ENCODE assay signal across 1 cellular context in the genomic region with DNA sequence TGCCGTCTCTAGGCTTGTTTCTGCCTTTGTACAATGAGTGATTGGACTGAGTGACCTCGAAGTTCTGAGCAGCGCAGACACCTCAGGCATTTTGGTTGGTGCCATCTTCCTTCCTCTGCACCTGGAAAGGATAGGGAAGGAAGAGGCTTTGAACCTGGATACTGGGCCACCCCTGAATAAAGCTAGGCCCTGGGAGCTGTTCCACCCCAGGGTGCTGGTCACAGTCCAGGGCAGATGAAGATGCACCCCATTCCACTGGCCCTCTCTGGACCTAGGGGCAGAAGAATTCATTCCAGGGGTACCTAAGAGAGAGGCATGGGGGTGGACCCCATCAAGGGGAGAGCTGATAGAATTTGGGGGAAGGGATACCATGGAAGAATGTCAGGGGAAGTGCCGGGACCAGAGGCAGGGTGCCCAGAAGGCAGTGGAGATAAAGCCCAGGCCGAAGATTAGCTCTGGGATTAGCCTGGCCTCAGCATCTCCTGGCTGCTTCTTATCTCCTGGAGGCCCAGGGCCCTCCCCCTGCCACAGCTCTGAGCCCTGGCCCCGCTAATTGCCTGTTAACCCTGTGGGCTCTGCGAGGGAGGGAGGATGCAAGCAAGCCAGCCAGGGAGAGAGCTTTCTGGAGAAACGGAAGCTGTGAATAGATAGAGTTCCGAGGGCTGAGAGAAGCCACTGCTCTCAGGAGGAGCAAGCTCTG.
TF ChIP-seq lines count a peak whose summit lies in the region.

No MANE protein-coding gene starts in this region.

TF ChIP-seq in GM23338, 12 proteins besides CTCF, POLR2A, EP300 and RAD21:
- TF ChIP-seq NANOG (IDR thresholded peaks at IDR 0.05; ENCODE audit: borderline replicate concordance) (no peak), POLR2AphosphoS5 (IDR thresholded peaks at IDR 0.05; ENCODE audit: low read depth) (no peak), CREB1 (CRISPR knock-in tag; IDR thresholded peaks at IDR 0.05; ENCODE audit: low read depth) (no peak), EZH2 (IDR thresholded peaks at IDR 0.05; ENCODE audit: low read depth, unreplicated experiment) (no peak), EZH2phosphoT487 (IDR thresholded peaks at IDR 0.05; ENCODE audit: unreplicated experiment) (no peak), JUNB (IDR thresholded peaks at IDR 0.05; ENCODE audit: unreplicated experiment) (no peak), ZNF114 (CRISPR knock-in tag; IDR thresholded peaks at IDR 0.05) (no peak), STAT1 (IDR thresholded peaks at IDR 0.05; ENCODE audit: unreplicated experiment) (no peak), ZNF331 (CRISPR knock-in tag; IDR thresholded peaks at IDR 0.05; ENCODE audit: low read depth) (no peak)
- TF ChIP-seq, protein P1, sequence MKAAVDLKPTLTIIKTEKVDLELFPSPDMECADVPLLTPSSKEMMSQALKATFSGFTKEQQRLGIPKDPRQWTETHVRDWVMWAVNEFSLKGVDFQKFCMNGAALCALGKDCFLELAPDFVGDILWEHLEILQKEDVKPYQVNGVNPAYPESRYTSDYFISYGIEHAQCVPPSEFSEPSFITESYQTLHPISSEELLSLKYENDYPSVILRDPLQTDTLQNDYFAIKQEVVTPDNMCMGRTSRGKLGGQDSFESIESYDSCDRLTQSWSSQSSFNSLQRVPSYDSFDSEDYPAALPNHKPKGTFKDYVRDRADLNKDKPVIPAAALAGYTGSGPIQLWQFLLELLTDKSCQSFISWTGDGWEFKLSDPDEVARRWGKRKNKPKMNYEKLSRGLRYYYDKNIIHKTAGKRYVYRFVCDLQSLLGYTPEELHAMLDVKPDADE (IDR thresholded peaks at IDR 0.05): no peak
- TF ChIP-seq, protein P2, sequence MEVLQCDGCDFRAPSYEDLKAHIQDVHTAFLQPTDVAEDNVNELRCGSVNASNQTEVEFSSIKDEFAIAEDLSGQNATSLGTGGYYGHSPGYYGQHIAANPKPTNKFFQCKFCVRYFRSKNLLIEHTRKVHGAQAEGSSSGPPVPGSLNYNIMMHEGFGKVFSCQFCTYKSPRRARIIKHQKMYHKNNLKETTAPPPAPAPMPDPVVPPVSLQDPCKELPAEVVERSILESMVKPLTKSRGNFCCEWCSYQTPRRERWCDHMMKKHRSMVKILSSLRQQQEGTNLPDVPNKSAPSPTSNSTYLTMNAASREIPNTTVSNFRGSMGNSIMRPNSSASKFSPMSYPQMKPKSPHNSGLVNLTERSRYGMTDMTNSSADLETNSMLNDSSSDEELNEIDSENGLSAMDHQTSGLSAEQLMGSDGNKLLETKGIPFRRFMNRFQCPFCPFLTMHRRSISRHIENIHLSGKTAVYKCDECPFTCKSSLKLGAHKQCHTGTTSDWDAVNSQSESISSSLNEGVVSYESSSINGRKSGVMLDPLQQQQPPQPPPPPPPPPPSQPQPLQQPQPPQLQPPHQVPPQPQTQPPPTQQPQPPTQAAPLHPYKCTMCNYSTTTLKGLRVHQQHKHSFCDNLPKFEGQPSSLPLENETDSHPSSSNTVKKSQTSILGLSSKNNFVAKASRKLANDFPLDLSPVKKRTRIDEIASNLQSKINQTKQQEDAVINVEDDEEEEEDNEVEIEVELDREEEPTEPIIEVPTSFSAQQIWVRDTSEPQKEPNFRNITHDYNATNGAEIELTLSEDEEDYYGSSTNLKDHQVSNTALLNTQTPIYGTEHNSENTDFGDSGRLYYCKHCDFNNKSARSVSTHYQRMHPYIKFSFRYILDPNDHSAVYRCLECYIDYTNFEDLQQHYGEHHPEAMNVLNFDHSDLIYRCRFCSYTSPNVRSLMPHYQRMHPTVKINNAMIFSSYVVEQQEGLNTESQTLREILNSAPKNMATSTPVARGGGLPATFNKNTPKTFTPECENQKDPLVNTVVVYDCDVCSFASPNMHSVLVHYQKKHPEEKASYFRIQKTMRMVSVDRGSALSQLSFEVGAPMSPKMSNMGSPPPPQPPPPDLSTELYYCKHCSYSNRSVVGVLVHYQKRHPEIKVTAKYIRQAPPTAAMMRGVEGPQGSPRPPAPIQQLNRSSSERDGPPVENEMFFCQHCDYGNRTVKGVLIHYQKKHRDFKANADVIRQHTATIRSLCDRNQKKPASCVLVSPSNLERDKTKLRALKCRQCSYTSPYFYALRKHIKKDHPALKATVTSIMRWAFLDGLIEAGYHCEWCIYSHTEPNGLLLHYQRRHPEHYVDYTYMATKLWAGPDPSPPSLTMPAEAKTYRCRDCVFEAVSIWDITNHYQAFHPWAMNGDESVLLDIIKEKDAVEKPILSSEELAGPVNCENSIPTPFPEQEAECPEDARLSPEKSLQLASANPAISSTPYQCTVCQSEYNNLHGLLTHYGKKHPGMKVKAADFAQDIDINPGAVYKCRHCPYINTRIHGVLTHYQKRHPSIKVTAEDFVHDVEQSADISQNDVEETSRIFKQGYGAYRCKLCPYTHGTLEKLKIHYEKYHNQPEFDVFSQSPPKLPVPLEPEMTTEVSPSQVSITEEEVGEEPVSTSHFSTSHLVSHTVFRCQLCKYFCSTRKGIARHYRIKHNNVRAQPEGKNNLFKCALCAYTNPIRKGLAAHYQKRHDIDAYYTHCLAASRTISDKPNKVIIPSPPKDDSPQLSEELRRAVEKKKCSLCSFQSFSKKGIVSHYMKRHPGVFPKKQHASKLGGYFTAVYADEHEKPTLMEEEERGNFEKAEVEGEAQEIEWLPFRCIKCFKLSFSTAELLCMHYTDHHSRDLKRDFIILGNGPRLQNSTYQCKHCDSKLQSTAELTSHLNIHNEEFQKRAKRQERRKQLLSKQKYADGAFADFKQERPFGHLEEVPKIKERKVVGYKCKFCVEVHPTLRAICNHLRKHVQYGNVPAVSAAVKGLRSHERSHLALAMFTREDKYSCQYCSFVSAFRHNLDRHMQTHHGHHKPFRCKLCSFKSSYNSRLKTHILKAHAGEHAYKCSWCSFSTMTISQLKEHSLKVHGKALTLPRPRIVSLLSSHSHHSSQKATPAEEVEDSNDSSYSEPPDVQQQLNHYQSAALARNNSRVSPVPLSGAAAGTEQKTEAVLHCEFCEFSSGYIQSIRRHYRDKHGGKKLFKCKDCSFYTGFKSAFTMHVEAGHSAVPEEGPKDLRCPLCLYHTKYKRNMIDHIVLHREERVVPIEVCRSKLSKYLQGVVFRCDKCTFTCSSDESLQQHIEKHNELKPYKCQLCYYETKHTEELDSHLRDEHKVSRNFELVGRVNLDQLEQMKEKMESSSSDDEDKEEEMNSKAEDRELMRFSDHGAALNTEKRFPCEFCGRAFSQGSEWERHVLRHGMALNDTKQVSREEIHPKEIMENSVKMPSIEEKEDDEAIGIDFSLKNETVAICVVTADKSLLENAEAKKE (CRISPR knock-in tag; IDR thresholded peaks at IDR 0.05): no peak
- TF ChIP-seq, protein P3, sequence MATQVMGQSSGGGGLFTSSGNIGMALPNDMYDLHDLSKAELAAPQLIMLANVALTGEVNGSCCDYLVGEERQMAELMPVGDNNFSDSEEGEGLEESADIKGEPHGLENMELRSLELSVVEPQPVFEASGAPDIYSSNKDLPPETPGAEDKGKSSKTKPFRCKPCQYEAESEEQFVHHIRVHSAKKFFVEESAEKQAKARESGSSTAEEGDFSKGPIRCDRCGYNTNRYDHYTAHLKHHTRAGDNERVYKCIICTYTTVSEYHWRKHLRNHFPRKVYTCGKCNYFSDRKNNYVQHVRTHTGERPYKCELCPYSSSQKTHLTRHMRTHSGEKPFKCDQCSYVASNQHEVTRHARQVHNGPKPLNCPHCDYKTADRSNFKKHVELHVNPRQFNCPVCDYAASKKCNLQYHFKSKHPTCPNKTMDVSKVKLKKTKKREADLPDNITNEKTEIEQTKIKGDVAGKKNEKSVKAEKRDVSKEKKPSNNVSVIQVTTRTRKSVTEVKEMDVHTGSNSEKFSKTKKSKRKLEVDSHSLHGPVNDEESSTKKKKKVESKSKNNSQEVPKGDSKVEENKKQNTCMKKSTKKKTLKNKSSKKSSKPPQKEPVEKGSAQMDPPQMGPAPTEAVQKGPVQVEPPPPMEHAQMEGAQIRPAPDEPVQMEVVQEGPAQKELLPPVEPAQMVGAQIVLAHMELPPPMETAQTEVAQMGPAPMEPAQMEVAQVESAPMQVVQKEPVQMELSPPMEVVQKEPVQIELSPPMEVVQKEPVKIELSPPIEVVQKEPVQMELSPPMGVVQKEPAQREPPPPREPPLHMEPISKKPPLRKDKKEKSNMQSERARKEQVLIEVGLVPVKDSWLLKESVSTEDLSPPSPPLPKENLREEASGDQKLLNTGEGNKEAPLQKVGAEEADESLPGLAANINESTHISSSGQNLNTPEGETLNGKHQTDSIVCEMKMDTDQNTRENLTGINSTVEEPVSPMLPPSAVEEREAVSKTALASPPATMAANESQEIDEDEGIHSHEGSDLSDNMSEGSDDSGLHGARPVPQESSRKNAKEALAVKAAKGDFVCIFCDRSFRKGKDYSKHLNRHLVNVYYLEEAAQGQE (IDR thresholded peaks at IDR 0.05; ENCODE audit: unreplicated experiment): no peak
